8 cellular contexts compared by ENCODE assay signal in the genomic region with DNA sequence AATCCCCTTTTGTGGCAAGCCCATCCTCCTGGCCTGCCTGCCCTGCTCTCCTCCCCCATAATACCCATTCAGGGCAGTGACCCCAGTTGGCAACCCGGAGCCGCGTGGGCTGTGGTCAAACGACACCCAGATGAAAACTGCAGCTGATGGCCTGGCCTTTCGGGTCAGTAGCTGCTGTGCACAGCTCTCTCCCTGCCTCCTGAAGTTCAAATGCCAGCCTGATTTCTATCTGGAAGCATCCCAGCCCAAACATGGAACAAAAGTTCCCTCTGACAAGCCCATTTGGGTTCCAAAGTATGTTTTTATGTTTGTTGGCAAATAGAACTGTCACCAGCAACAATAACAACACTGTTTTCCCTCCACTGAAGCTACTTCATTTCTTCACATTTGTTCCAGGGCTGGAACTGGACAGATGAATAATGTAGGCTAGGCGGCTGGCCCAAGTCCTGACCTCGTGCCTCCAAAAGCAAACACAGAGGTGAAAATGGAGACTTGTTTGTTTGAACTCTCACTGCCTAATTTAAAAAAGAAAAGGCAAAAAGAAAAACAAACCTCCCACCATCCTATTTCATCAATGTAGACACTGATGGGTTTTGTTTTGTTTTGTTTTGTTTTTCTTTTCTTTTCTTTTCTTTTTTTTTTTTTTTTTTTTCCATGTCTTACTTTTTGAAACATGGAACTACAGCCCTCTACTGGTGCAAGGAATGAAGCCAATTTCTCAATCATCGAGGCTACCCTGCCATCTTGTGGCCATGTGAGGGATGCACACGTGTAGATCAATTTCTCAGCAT.
A peak's percentile ranks its signal among the peaks of the same experiment; 100 is the strongest.
DNase-seq lines count a peak whose midpoint lies in the region; TF ChIP-seq lines count a peak whose summit lies in the region.

No MANE protein-coding gene starts in this region.

- peak; percentile 87 for DNase-seq in EL
- DNase-seq in NCI-H1092 (lab: John Stamatoyannopoulos, UW): peak; percentile 78
- DNase-seq in SK-N-MC (ENCODE audit: low read depth, low spot score): peak; percentile 59
- DNase-seq in activated naive CD4-positive, alpha-beta T cell treated with anti-CD3 and anti-CD28 coated beads, Interleukin-2, amount 10 ng/mL, durations not matched to agents 7 days and 5 days: peak; percentile 77
- peak; percentile 95 for DNase-seq in globus pallidus (ENCODE audit: low spot score)
- DNase-seq in tibial nerve (ENCODE audit: low spot score in 2 of 2): peak; percentile 55 to 75

- POLR2A ChIA-PET in HEK293 (lab: Yijun Ruan, JAX): no interaction called here

- no peaks in the 10 kb centered on the region for H3K36me3 ChIP-seq in HEK293 (ENCODE audit: control insufficient read depth in 2 of 2, insufficient read depth in 1 of 2, low read length in 2 of 2)
- H3K36me3 ChIP-seq in SK-N-MC (ENCODE audit: insufficient read depth, low read length): no peaks in the 10 kb centered on the region
- H3K36me3 ChIP-seq in parathyroid adenoma (ENCODE audit: control insufficient read depth, insufficient read depth, low read length): no peaks in the 10 kb centered on the region
- no peaks in the 10 kb centered on the region for H3K36me3 ChIP-seq in tibial nerve

- TF ChIP-seq EP300 in tibial nerve (IDR thresholded peaks at IDR 0.05): peak; percentile 17 to 83

- H3K36me3 Mint-ChIP-seq in activated naive CD4-positive, alpha-beta T cell treated with anti-CD3 and anti-CD28 coated beads, Interleukin-2, amount 10 ng/mL, durations not matched to agents 7 days and 5 days: no peaks in the 10 kb centered on the region

- H3K4me3 ChIP-seq in HEK293 (ENCODE audit: low read depth, low read length) (no peak overlapping the region), SK-N-MC (no peak overlapping the region), parathyroid adenoma (ENCODE audit: low read depth, low read length) (no peak overlapping the region), tibial nerve (no peak overlapping the region)

- H3K27ac ChIP-seq in HEK293 (ENCODE audit: extremely low read depth, low read depth, low read length): no peak overlapping the region
- no peak overlapping the region for H3K27ac ChIP-seq in SK-N-MC
- H3K27ac ChIP-seq in parathyroid adenoma: no peak overlapping the region
- H3K27ac ChIP-seq in tibial nerve: peak overlapping the region in 2 of 4 donors; percentile 64 to 66

- H3K4me2 ChIP-seq in parathyroid adenoma (ENCODE audit: low read length): no peak overlapping the region

- no peaks in the 10 kb centered on the region for H3K79me2 ChIP-seq in parathyroid adenoma

- 20% methylated on average over 9 of the region's 9 CpGs for WGBS in tibial nerve, 2 donors

- no peak overlapping the region for H3K4me3 Mint-ChIP-seq in activated naive CD4-positive, alpha-beta T cell treated with anti-CD3 and anti-CD28 coated beads, Interleukin-2, amount 10 ng/mL, durations not matched to agents 7 days and 5 days

- H3K9ac ChIP-seq in SK-N-MC (ENCODE audit: insufficient read length): no peak overlapping the region
- H3K9ac ChIP-seq in parathyroid adenoma: no peak overlapping the region

- peaks cover 8% of the 10 kb centered on the region for H3K4me1 Mint-ChIP-seq in activated naive CD4-positive, alpha-beta T cell treated with anti-CD3 and anti-CD28 coated beads, Interleukin-2, amount 10 ng/mL, durations not matched to agents 7 days and 5 days

- no peak overlapping the region for H2AFZ ChIP-seq in parathyroid adenoma

- TF ChIP-seq CTCF in HEK293 (tag by site-specific recombination; IDR thresholded peaks at IDR 0.05) (peak; percentile 99), parathyroid adenoma (IDR thresholded peaks at IDR 0.05) (peak; percentile 83), tibial nerve (IDR thresholded peaks at IDR 0.05) (peak; percentile 89 to 94 (median 90))

- H3K27me3 ChIP-seq in parathyroid adenoma (ENCODE audit: control insufficient read depth, insufficient read depth, low read length) (no peaks in the 10 kb centered on the region), tibial nerve (peaks cover 0 to 4% of the 10 kb centered on the region in 2 donors)

- no peak for TF ChIP-seq POLR2A in tibial nerve (IDR thresholded peaks at IDR 0.05)

- CTCF ChIA-PET in HEK293 (lab: Yijun Ruan, JAX): interaction anchor here (0.6 to 3.2 kb wide), 71 partner anchors 8 to 1818 kb away, joined by 3 to 44 read pairs (median 4); a partner anchor contains a TSS
- CTCF ChIA-PET in activated naive CD4-positive, alpha-beta T cell treated with anti-CD3 and anti-CD28 coated beads, Interleukin-2, amount 10 ng/mL, durations not matched to agents 7 days and 5 days (lab: Charles Lee): interaction anchor here (0.6 to 4.1 kb wide), 7 partner anchors 17 to 929 kb away, joined by 3 to 22 read pairs (median 4); no protein-coding TSS in a partner anchor

- peaks cover 13% of the 10 kb centered on the region for H3K27me3 Mint-ChIP-seq in activated naive CD4-positive, alpha-beta T cell treated with anti-CD3 and anti-CD28 coated beads, Interleukin-2, amount 10 ng/mL, durations not matched to agents 7 days and 5 days

- H3K27ac Mint-ChIP-seq in activated naive CD4-positive, alpha-beta T cell treated with anti-CD3 and anti-CD28 coated beads, Interleukin-2, amount 10 ng/mL, durations not matched to agents 7 days and 5 days: no peak overlapping the region

- H3K9me3 Mint-ChIP-seq in activated naive CD4-positive, alpha-beta T cell treated with anti-CD3 and anti-CD28 coated beads, Interleukin-2, amount 10 ng/mL, durations not matched to agents 7 days and 5 days: peaks cover 6% of the 10 kb centered on the region

- H3K9me3 ChIP-seq in HEK293 (ENCODE audit: control insufficient read depth, insufficient read depth, low read depth, low read length) (no peaks in the 10 kb centered on the region), SK-N-MC (ENCODE audit: low read depth, low read length) (no peaks in the 10 kb centered on the region), parathyroid adenoma (ENCODE audit: control insufficient read depth, low read length) (no peaks in the 10 kb centered on the region), tibial nerve (peaks cover 0 to 13% (median 0%) of the 10 kb centered on the region in 4 donors)

- H3K4me1 ChIP-seq in HEK293 (ENCODE audit: control insufficient read depth, insufficient read depth, low read length) (no peaks in the 10 kb centered on the region), parathyroid adenoma (no peaks in the 10 kb centered on the region), tibial nerve (peaks cover 0 to 26% (median 9%) of the 10 kb centered on the region in 4 donors)

TF ChIP-seq in HEK293, 187 proteins besides CTCF, POLR2A, EP300 and RAD21 (continues in another document):
- no peak for TF ChIP-seq ZNF350 (tag by site-specific recombination; IDR thresholded peaks at IDR 0.05)
- peak; percentile 90 for TF ChIP-seq ZNF2 (tag by site-specific recombination; IDR thresholded peaks at IDR 0.05)
- no peak for TF ChIP-seq GLIS2 (tag by site-specific recombination; IDR thresholded peaks at IDR 0.05)
- peak; percentile 100 for TF ChIP-seq ZNF654 (tag by site-specific recombination; IDR thresholded peaks at IDR 0.05; ENCODE audit: low read depth)
- no peak for TF ChIP-seq ZNF37A (tag by site-specific recombination; IDR thresholded peaks at IDR 0.05)
- TF ChIP-seq ZNF335 (tag by site-specific recombination; conservative IDR thresholded peaks at IDR 0.05): peak; percentile 60; the same call in 1 of the 2 replicates
- TF ChIP-seq ZFP41 (tag by site-specific recombination; IDR thresholded peaks at IDR 0.05; ENCODE audit: borderline replicate concordance): no peak
- TF ChIP-seq, protein P1, sequence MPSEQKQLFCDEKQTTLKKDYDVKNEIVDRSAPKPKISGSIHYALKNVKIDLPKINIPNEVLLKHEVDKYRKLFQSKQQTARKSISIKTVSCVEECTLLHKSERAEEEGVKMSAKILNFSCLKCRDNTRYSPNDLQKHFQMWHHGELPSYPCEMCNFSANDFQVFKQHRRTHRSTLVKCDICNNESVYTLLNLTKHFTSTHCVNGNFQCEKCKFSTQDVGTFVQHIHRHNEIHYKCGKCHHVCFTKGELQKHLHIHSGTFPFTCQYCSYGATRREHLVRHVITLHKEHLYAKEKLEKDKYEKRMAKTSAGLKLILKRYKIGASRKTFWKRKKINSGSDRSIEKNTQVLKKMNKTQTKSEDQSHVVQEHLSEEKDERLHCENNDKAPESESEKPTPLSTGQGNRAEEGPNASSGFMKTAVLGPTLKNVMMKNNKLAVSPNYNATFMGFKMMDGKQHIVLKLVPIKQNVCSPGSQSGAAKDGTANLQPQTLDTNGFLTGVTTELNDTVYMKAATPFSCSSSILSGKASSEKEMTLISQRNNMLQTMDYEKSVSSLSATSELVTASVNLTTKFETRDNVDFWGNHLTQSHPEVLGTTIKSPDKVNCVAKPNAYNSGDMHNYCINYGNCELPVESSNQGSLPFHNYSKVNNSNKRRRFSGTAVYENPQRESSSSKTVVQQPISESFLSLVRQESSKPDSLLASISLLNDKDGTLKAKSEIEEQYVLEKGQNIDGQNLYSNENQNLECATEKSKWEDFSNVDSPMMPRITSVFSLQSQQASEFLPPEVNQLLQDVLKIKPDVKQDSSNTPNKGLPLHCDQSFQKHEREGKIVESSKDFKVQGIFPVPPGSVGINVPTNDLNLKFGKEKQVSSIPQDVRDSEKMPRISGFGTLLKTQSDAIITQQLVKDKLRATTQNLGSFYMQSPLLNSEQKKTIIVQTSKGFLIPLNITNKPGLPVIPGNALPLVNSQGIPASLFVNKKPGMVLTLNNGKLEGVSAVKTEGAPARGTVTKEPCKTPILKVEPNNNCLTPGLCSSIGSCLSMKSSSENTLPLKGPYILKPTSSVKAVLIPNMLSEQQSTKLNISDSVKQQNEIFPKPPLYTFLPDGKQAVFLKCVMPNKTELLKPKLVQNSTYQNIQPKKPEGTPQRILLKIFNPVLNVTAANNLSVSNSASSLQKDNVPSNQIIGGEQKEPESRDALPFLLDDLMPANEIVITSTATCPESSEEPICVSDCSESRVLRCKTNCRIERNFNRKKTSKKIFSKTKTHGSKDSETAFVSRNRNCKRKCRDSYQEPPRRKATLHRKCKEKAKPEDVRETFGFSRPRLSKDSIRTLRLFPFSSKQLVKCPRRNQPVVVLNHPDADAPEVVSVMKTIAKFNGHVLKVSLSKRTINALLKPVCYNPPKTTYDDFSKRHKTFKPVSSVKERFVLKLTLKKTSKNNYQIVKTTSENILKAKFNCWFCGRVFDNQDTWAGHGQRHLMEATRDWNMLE (tag by site-specific recombination; conservative IDR thresholded peaks at IDR 0.05; ENCODE audit: low read depth): 0 out of 2 replicates have a peak, but pooled peaks have one; percentile 11
- no peak for TF ChIP-seq YY1 (tag by site-specific recombination; IDR thresholded peaks at IDR 0.05)
- no peak for TF ChIP-seq ZNF423 (tag by site-specific recombination; IDR thresholded peaks at IDR 0.05)
- no peak for TF ChIP-seq ZNF48 (tag by site-specific recombination; IDR thresholded peaks at IDR 0.05)
- no peak for TF ChIP-seq HOXC10 (CRISPR knock-in tag; IDR thresholded peaks at IDR 0.05)
